8 cellular contexts compared by ENCODE assay signal in genomic region chr17:77441130-77441920, GRCh38.
DNase-seq lines count a peak whose midpoint lies in the region; ATAC-seq and TF ChIP-seq lines count a peak whose summit lies in the region.

No MANE protein-coding gene starts in this region.

- intact Hi-C loops in activated CD4-positive, alpha-beta T cell treated with anti-CD3 and anti-CD28 coated beads for 36 hours (cut with DNase I, micrococcal nuclease): loop anchor here (1.0 to 10.0 kb wide), 8 partner anchors 9 to 1303 kb away; no protein-coding TSS in a partner anchor
- intact Hi-C loops in esophagus muscularis mucosa (cut with DNase I): no loop called here

- peak; percentile 19 for TF ChIP-seq CTCF in GM12864 (IDR thresholded peaks at IDR 0.05; ENCODE audit: low read depth, low read length, missing control alignments)
- 0 out of 2 replicates have a peak, but pooled peaks have one; percentile 13 for TF ChIP-seq CTCF in Loucy (conservative IDR thresholded peaks at IDR 0.05; ENCODE audit: low read length)
- no peak for TF ChIP-seq CTCF in esophagus muscularis mucosa (IDR thresholded peaks at IDR 0.05)

- no peaks in the 10 kb centered on the region for H3K9me3 ChIP-seq in Loucy (ENCODE audit: insufficient read depth, low read depth, low read length)
- no peaks in the 10 kb centered on the region for H3K9me3 ChIP-seq in esophagus muscularis mucosa

- 68% methylated on average over 11 of the region's 15 CpGs for whole genome bisulfite sequencing in esophagus muscularis mucosa

- peaks cover 11% of the 10 kb centered on the region for H3K36me3 Mint-ChIP-seq in activated CD4-positive, alpha-beta T cell treated with anti-CD3 and anti-CD28 coated beads for 36 hours (ENCODE audit: low read depth)

- CTCF ChIA-PET in activated CD4-positive, alpha-beta T cell treated with anti-CD3 and anti-CD28 coated beads for 36 hours (lab: Charles Lee): interaction anchor here (0.6 to 2.7 kb wide), 16 partner anchors 9 to 720 kb away, joined by 3 to 27 read pairs (median 5); no protein-coding TSS in a partner anchor

- ATAC-seq in GM21528 (IDR thresholded peaks at IDR 0.05; ENCODE audit: low FRiP score, unreplicated experiment) (peak; percentile 40), left lobe of liver (no peak)
- ATAC-seq in activated CD4-positive, alpha-beta T cell treated with anti-CD3 and anti-CD28 coated beads for 36 hours: peak; percentile 47

- TF ChIP-seq POLR2A in esophagus muscularis mucosa (IDR thresholded peaks at IDR 0.05; ENCODE audit: low read depth): no peak

- H3K27ac ChIP-seq in esophagus muscularis mucosa (replicated peaks in 1 of 4): peak overlapping the region; percentile 60 to 99 (median 68)

- H3K9ac ChIP-seq in Loucy (ENCODE audit: low read depth, low read length, poor library complexity, severe bottlenecking): peak overlapping the region; percentile 78

- H3K27me3 Mint-ChIP-seq in activated CD4-positive, alpha-beta T cell treated with anti-CD3 and anti-CD28 coated beads for 36 hours: no peaks in the 10 kb centered on the region

- POLR2A ChIA-PET in activated CD4-positive, alpha-beta T cell treated with anti-CD3 and anti-CD28 coated beads for 36 hours (lab: Charles Lee): interaction anchor here (0.6 to 3.0 kb wide), 17 partner anchors 10 to 120 kb away, joined by 3 to 14 read pairs (median 5); no protein-coding TSS in a partner anchor

- H3K4me2 ChIP-seq in Loucy (ENCODE audit: low read depth, low read length, poor library complexity, severe bottlenecking): peak overlapping the region; percentile 85

- H2AFZ ChIP-seq in Loucy (ENCODE audit: low read length): no peak overlapping the region

- H3K36me3 ChIP-seq in Loucy (ENCODE audit: insufficient read depth, low read length) (peaks cover 16% of the 10 kb centered on the region; the same call in 1 of the 2 replicates), esophagus muscularis mucosa (no peaks in the 10 kb centered on the region)

- H3K4me1 Mint-ChIP-seq in activated CD4-positive, alpha-beta T cell treated with anti-CD3 and anti-CD28 coated beads for 36 hours: peaks cover 99% of the 10 kb centered on the region

- H3K9me2 ChIP-seq in Loucy (replicated peaks; ENCODE audit: low read depth, low read length): no peaks in the 10 kb centered on the region

- H3K27me3 ChIP-seq in Loucy (ENCODE audit: insufficient read depth, low read length, poor library complexity, severe bottlenecking): no peaks in the 10 kb centered on the region
- H3K27me3 ChIP-seq in esophagus muscularis mucosa: no peaks in the 10 kb centered on the region

- peak; percentile 98 for DNase-seq in GM12864 (ENCODE audit: low read depth)
- DNase-seq in activated CD4-positive, alpha-beta T cell treated with anti-CD3 and anti-CD28 coated beads for 36 hours: peak; percentile 82
- no peak for DNase-seq in esophagus muscularis mucosa (ENCODE audit: extremely low spot score)
- peak in 2 of 3 experiments; percentile 64 to 69 for DNase-seq in stimulated activated CD4-positive, alpha-beta T cell treated with anti-CD3 and anti-CD28 coated beads, TNF-alpha, amount 100 ng/mL, for 24 hours (ENCODE audit: low read depth in 3 of 3)
- no peak for DNase-seq in left lobe of liver (ENCODE audit: low spot score)
- no peak for DNase-seq in hepatic stellate cell (ENCODE audit: low spot score)

- peaks cover 34% of the 10 kb centered on the region for H3F3A ChIP-seq in Loucy (ENCODE audit: low read depth)

- no peaks in the 10 kb centered on the region for H3K9me3 Mint-ChIP-seq in activated CD4-positive, alpha-beta T cell treated with anti-CD3 and anti-CD28 coated beads for 36 hours (ENCODE audit: low read depth)

- peak overlapping the region; percentile 96 for H3K27ac Mint-ChIP-seq in activated CD4-positive, alpha-beta T cell treated with anti-CD3 and anti-CD28 coated beads for 36 hours

- peaks cover 67% of the 10 kb centered on the region for H3K79me2 ChIP-seq in Loucy (ENCODE audit: insufficient read depth, low read length)

- H4K20me1 ChIP-seq in Loucy (ENCODE audit: insufficient read depth, low read length, poor library complexity, severe bottlenecking): peaks cover 5% of the 10 kb centered on the region

- H3K4me3 Mint-ChIP-seq in activated CD4-positive, alpha-beta T cell treated with anti-CD3 and anti-CD28 coated beads for 36 hours: peak overlapping the region; percentile 56

- no peak for TF ChIP-seq EP300 in esophagus muscularis mucosa (IDR thresholded peaks at IDR 0.05)

- H3K4me3 ChIP-seq in GM12864 (ENCODE audit: low read depth, low read length) (peak overlapping the region; percentile 7; the same call in 1 of the 2 replicates), Loucy (ENCODE audit: low read length, poor library complexity, severe bottlenecking) (peak overlapping the region; percentile 68), esophagus muscularis mucosa (no peak overlapping the region)

- H3K4me1 ChIP-seq in Loucy (ENCODE audit: insufficient read depth, low read length, poor library complexity, severe bottlenecking) (peaks cover 93% of the 10 kb centered on the region), esophagus muscularis mucosa (peaks cover 91 to 99% (median 96%) of the 10 kb centered on the region in 4 donors)

Comparison
In these comparisons a context has a peak if more than half of its experiments do, and no peak if none do; other contexts are left out.
1. DNase-seq: peak in GM12864 (single experiment), activated CD4-positive, alpha-beta T cell treated with anti-CD3 and anti-CD28 coated beads for 36 hours (single experiment) and stimulated activated CD4-positive, alpha-beta T cell treated with anti-CD3 and anti-CD28 coated beads, TNF-alpha, amount 100 ng/mL, for 24 hours (2 of 3); none in esophagus muscularis mucosa (single experiment), left lobe of liver (single experiment) and hepatic stellate cell (single experiment).
2. H3K4me3 ChIP-seq: peak in GM12864 (single experiment) and Loucy (single experiment); none in esophagus muscularis mucosa (0 of 4).
3. CTCF ChIP-seq: peak in GM12864 (single experiment) and Loucy (single experiment); none in esophagus muscularis mucosa (0 of 3).